ENCODE assay signal across 18 cellular contexts in the genomic region with DNA sequence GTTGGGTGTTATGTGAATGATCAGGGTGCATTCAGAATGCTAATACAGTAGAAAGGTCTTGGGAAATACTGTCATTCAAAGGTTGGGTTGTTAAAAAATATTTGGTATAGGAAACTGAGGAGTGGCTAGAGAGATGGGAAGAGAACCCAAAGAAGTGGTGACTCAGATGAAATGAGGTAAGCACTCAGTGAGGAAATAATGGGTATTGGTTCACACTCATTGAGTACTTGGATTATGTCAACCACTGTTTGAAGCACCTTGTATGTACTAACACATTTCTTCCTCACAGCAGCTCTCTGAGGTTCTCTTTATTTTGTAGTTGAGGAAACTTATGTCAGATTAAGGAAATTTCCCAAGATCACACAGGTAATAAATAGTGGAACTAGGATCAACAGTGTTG. TPM values are rescaled to one million over a fixed set of nuclear protein-coding genes. Genes with fewer than 3 reads are reported as not detected.
DNase-seq lines count a peak whose midpoint lies in the region; ATAC-seq and TF ChIP-seq lines count a peak whose summit lies in the region.
"Had no signal": no experiment of that assay in that cellular context is flagged by ENCODE, and none has a peak within 500 bp of the region (broad histone marks: within the 10 kb centered on the region; RNA-seq: fewer than 3 reads in every experiment).

No MANE protein-coding gene starts in this region.

- peaks cover 3 to 6% (median 5%) of the 10 kb centered on the region in 3 donors for H3K4me1 Mint-ChIP-seq in T-cell

- H3K4me3 ChIP-seq in adipocyte (ENCODE audit: low read length) (no peak overlapping the region), upper lobe of left lung (no peak overlapping the region)
- H3K4me3 ChIP-seq: BLaER1 treated with 17β-estradiol and CSF1 and Interleukin-3, amounts not matched to agents 10 nM and 100 nM; lung; Peyer's patch; right lobe of liver had no signal

- no peak overlapping the region for H3K9ac ChIP-seq in adipocyte (ENCODE audit: low read length)
- H3K9ac ChIP-seq: BLaER1 treated with 17β-estradiol and CSF1 and Interleukin-3, amounts not matched to agents 10 nM and 100 nM had no signal

- peak overlapping the region; percentile 12 for H3K27ac ChIP-seq in foreskin keratinocyte
- no peak overlapping the region for H3K27ac ChIP-seq in upper lobe of left lung
- H3K27ac ChIP-seq: BLaER1 treated with 17β-estradiol and CSF1 and Interleukin-3, amounts not matched to agents 10 nM and 100 nM; Peyer's patch; right lobe of liver had no signal

- no peaks in the 10 kb centered on the region for H3K27me3 Mint-ChIP-seq in T-cell
- H3K27me3 Mint-ChIP-seq: activated CD4-positive, alpha-beta T cell treated with anti-CD3 and anti-CD28 coated beads, Interleukin-2, amount 10 ng/mL, durations not matched to agents 7 days and 5 days had no signal

- H3K27ac Mint-ChIP-seq in T-cell = no peak overlapping the region
- H3K27ac Mint-ChIP-seq: activated CD4-positive, alpha-beta T cell treated with anti-CD3 and anti-CD28 coated beads, Interleukin-2, amount 10 ng/mL, durations not matched to agents 7 days and 5 days; T-helper 2 cell treated with Interferon-gamma antibody and Interleukin-4, amounts not matched to agents 5 μg/mL and 100 μg/mL, for 36 hours had no signal

- CTCF ChIA-PET in T-cell (lab: Charles Lee) = no interaction called here

- POLR2A ChIA-PET in T-cell (lab: Charles Lee) = no interaction called here

- H3K9me3 Mint-ChIP-seq in T-cell = no peaks in the 10 kb centered on the region
- H3K9me3 Mint-ChIP-seq: activated CD4-positive, alpha-beta T cell treated with anti-CD3 and anti-CD28 coated beads, Interleukin-2, amount 10 ng/mL, durations not matched to agents 7 days and 5 days; neural crest cell; T-helper 2 cell treated with Interferon-gamma antibody and Interleukin-4, amounts not matched to agents 5 μg/mL and 100 μg/mL, for 36 hours had no signal

- no peaks in the 10 kb centered on the region for H3K27me3 ChIP-seq in adipocyte (replicated peaks; ENCODE audit: control insufficient read depth, insufficient read depth, low read length)
- H3K27me3 ChIP-seq in foreskin keratinocyte = no peaks in the 10 kb centered on the region
- no peaks in the 10 kb centered on the region for H3K27me3 ChIP-seq in upper lobe of left lung
- H3K27me3 ChIP-seq: BLaER1 treated with 17β-estradiol and CSF1 and Interleukin-3, amounts not matched to agents 10 nM and 100 nM; Peyer's patch; right lobe of liver had no signal

- no peak for TF ChIP-seq EP300 in upper lobe of left lung (IDR thresholded peaks at IDR 0.05)

- ATAC-seq in foreskin keratinocyte = peak; percentile 93
- no peak for ATAC-seq in GM21528 (IDR thresholded peaks at IDR 0.05; ENCODE audit: low FRiP score, unreplicated experiment)
- ATAC-seq in T-cell (replicated peaks in 1 of 4) = no peak
- no peak for ATAC-seq in upper lobe of left lung (ENCODE audit: low FRiP score in 2 of 2)
- ATAC-seq in GM19463 (IDR thresholded peaks at IDR 0.05; ENCODE audit: unreplicated experiment) = no peak
- ATAC-seq: right lobe of liver had no signal

- TF ChIP-seq CTCF in foreskin keratinocyte (conservative IDR thresholded peaks at IDR 0.05) = no peak
- no peak for TF ChIP-seq CTCF in upper lobe of left lung (IDR thresholded peaks at IDR 0.05)

- DNase-seq in DMS53 treated with DMSO at 0.1 percent for 48 hours (lab: John Stamatoyannopoulos, UW; ENCODE audit: unreplicated experiment) (peak; percentile 0), HuH-7 (ENCODE audit: low spot score) (peak; percentile 0), adipocyte (ENCODE audit: low read depth) (peak; percentile 6), foreskin keratinocyte (peak; percentile 59 to 83), T-cell (no peak), upper lobe of left lung (no peak)
- DNase-seq: activated CD4-positive, alpha-beta T cell treated with anti-CD3 and anti-CD28 coated beads, Interleukin-2, amount 10 ng/mL, durations not matched to agents 7 days and 5 days; NCI-H1105 treated with DMSO at 0.1 percent for 48 hours; NCI-H446; Peyer's patch; right lobe of liver; stimulated activated naive CD4-positive, alpha-beta T cell had no signal

- H3K4me3 Mint-ChIP-seq in T-cell = no peak overlapping the region
- H3K4me3 Mint-ChIP-seq: activated CD4-positive, alpha-beta T cell treated with anti-CD3 and anti-CD28 coated beads, Interleukin-2, amount 10 ng/mL, durations not matched to agents 7 days and 5 days; neural crest cell; T-helper 2 cell treated with Interferon-gamma antibody and Interleukin-4, amounts not matched to agents 5 μg/mL and 100 μg/mL, for 36 hours had no signal

- peaks cover 4% of the 10 kb centered on the region for H3K4me1 ChIP-seq in adipocyte (ENCODE audit: control insufficient read depth, insufficient read depth, low read length)
- no peaks in the 10 kb centered on the region for H3K4me1 ChIP-seq in foreskin keratinocyte
- H3K4me1 ChIP-seq in upper lobe of left lung = peaks cover 0 to 4% (median 0%) of the 10 kb centered on the region in 4 donors
- H3K4me1 ChIP-seq: BLaER1 treated with 17β-estradiol and CSF1 and Interleukin-3, amounts not matched to agents 10 nM and 100 nM; Peyer's patch; right lobe of liver had no signal

- H3K9me3 ChIP-seq in adipocyte (ENCODE audit: control insufficient read depth, low read length) (no peaks in the 10 kb centered on the region), upper lobe of left lung (no peaks in the 10 kb centered on the region)
- H3K9me3 ChIP-seq: Peyer's patch, right lobe of liver had no signal

- H3K36me3 ChIP-seq in adipocyte (ENCODE audit: control insufficient read depth, insufficient read depth, low read length, severe bottlenecking) (no peaks in the 10 kb centered on the region), upper lobe of left lung (no peaks in the 10 kb centered on the region)
- H3K36me3 ChIP-seq: Peyer's patch, right lobe of liver had no signal

- no peak for TF ChIP-seq POLR2A in upper lobe of left lung (IDR thresholded peaks at IDR 0.05)

- peaks cover 35% of the 10 kb centered on the region for H3K36me3 Mint-ChIP-seq in T-cell

RNA-seq across cellular contexts. Expression of gene NUDT6, which starts 40.8 kb away (rescaled TPM):
- 6.2 and 8.7 TPM in 2 replicates for total RNA-seq in foreskin keratinocyte
- 6.1 and 7.2 TPM in 2 replicates for polyA plus RNA-seq in foreskin keratinocyte
- total RNA-seq in T-cell = 1 to 10 TPM; 1.3 to 4.4 (median 2.3) TPM
- total RNA-seq in upper lobe of left lung = 10 to 100 TPM in 1 of 6 donors, 1 to 10 TPM in 5; 3.1 to 10.3 (median 6.3) TPM

Comparison
In these comparisons a context has a peak if more than half of its experiments do, and no peak if none do; other contexts are left out.
1. DNase-seq: peak in DMS53 treated with DMSO at 0.1 percent for 48 hours (single experiment), HuH-7 (single experiment), adipocyte (single experiment) and foreskin keratinocyte (2 of 2); none in T-cell (0 of 34) and upper lobe of left lung (0 of 2).